Comparison of ENCODE assay signal across 8 cellular contexts in the genomic region with DNA sequence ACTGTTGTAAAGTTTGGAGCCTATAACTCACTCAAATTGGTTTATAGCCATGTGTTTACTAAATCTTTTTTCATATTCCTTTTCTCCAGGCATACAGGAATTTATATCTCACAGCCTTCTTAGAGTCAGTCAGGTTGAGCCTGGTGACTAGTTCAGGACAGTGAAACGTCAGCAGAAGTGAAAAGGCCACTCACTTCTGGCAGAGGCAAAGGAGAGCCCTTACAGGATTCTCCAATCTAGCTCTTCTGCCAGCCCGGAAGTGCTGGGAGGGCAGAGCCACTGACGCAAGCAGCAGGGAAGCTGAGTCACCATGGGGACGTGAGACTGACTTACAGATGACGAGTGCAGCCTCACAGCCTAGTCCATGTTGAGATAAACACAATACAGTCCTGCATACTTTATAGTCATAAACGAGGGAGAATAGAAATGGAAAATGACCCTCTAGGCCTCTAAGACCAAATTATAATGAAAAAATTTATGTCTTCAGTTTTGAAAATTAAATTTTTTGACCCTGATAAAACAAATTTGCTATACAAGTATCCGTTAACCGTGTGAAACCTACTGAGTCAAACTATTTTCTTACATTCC. TPM values are rescaled to one million over a fixed set of nuclear protein-coding genes. Genes with fewer than 3 reads are reported as not detected.
DNase-seq lines count a peak whose midpoint lies in the region; ATAC-seq and TF ChIP-seq lines count a peak whose summit lies in the region.

No MANE protein-coding gene starts in this region.

- H3K27me3 ChIP-seq in heart right ventricle (no peaks in the 10 kb centered on the region), upper lobe of right lung (no peaks in the 10 kb centered on the region)

- no peaks in the 10 kb centered on the region for H3K27me3 Mint-ChIP-seq in progenitor cell of endocrine pancreas

- intact Hi-C loops in heart right ventricle (cut with DNase I): loop anchor here in 7 of 10 donors (1.0 to 10.0 kb wide), 6 partner anchors 103 to 239 kb away; partner anchors contain the start of genes SRSF3 (in 3 of the 7) and STK38 (in 2 of the 7)
- intact Hi-C loops in upper lobe of right lung (cut with DNase I): no loop called here

- peak overlapping the region; percentile 43 for H3K4me3 Mint-ChIP-seq in progenitor cell of endocrine pancreas (ENCODE audit: low read depth)

- H3K9me3 ChIP-seq in ES-I3 (ENCODE audit: control insufficient read depth, insufficient read depth, low read length): no peaks in the 10 kb centered on the region
- no peaks in the 10 kb centered on the region for H3K9me3 ChIP-seq in heart right ventricle
- H3K9me3 ChIP-seq in upper lobe of right lung: no peaks in the 10 kb centered on the region

- DNase-seq in HFF-Myc (ENCODE audit: extremely low read depth, low read depth): peak; percentile 94
- peak; percentile 84 to 95 (median 84) for DNase-seq in NCI-H1417 (lab: John Stamatoyannopoulos, UW)
- peak; percentile 81 for DNase-seq in T follicular helper cell (ENCODE audit: low read depth)
- peak; percentile 96 for DNase-seq in amniotic epithelial cell (ENCODE audit: low read depth)
- peak; percentile 87 to 96 for DNase-seq in heart right ventricle
- DNase-seq in progenitor cell of endocrine pancreas (ENCODE audit: low spot score, unreplicated experiment): peak; percentile 15
- peak; percentile 93 for DNase-seq in upper lobe of right lung

- peak overlapping the region; percentile 23; the same call in 1 of the 2 replicates for H3K9ac ChIP-seq in ES-I3 (ENCODE audit: low read depth, low read length)

- peak overlapping the region; percentile 96 for H3K27ac Mint-ChIP-seq in progenitor cell of endocrine pancreas

- H3K4me1 Mint-ChIP-seq in progenitor cell of endocrine pancreas (ENCODE audit: low read depth): peaks cover 30% of the 10 kb centered on the region

- no peak overlapping the region for H3K4me3 ChIP-seq in HFF-Myc (replicated peaks; ENCODE audit: low read depth, low read length)
- peak overlapping the region in 2 of 10 donors; percentile 76 for H3K4me3 ChIP-seq in heart right ventricle
- H3K4me3 ChIP-seq in upper lobe of right lung: no peak overlapping the region

- H3K36me3 ChIP-seq in ES-I3 (ENCODE audit: insufficient read depth, low read length) (no peaks in the 10 kb centered on the region), heart right ventricle (no peaks in the 10 kb centered on the region), upper lobe of right lung (no peaks in the 10 kb centered on the region)

- H3K27ac ChIP-seq in heart right ventricle (peak overlapping the region; percentile 57 to 100 (median 98)), upper lobe of right lung (peak overlapping the region; percentile 94)

- 19 to 20% methylated on average over 8 of the region's 8 CpGs for WGBS in heart right ventricle, 2 donors

- ATAC-seq in heart right ventricle (peak; percentile 85 to 96 (median 95)), upper lobe of right lung (peak; percentile 91)

- H3K4me1 ChIP-seq in ES-I3 (ENCODE audit: insufficient read depth, low read length): peaks cover 13% of the 10 kb centered on the region
- peaks cover 8 to 48% (median 38%) of the 10 kb centered on the region in 9 donors for H3K4me1 ChIP-seq in heart right ventricle
- peaks cover 42% of the 10 kb centered on the region for H3K4me1 ChIP-seq in upper lobe of right lung

- H3K36me3 Mint-ChIP-seq in progenitor cell of endocrine pancreas (ENCODE audit: insufficient read depth): peaks cover 5% of the 10 kb centered on the region

- TF ChIP-seq CTCF in HFF-Myc (IDR thresholded peaks at IDR 0.05; ENCODE audit: low read depth, low read length, missing control alignments): no peak
- TF ChIP-seq CTCF in heart right ventricle (IDR thresholded peaks at IDR 0.05): no peak
- no peak for TF ChIP-seq CTCF in progenitor cell of endocrine pancreas (IDR thresholded peaks at IDR 0.05; ENCODE audit: unreplicated experiment)
- TF ChIP-seq CTCF in upper lobe of right lung (IDR thresholded peaks at IDR 0.05): no peak

- H3K9me3 Mint-ChIP-seq in progenitor cell of endocrine pancreas (ENCODE audit: low read depth): no peaks in the 10 kb centered on the region

RNA-seq across cellular contexts. Expression of gene PXT1, which starts 1.3 kb away (rescaled TPM):
- total RNA-seq in heart right ventricle (under 1 TPM in 5 of 10 donors, not detected in 5; 0.18 to 0.34 (median 0.23) TPM), progenitor cell of endocrine pancreas (not detected in 2 replicates), upper lobe of right lung (not detected)
- polyA plus RNA-seq in heart right ventricle: under 1 TPM; 0.15 to 0.26 TPM

RNA-seq across cellular contexts. Expression of gene KCTD20, which starts 1.4 kb away (rescaled TPM):
- total RNA-seq in heart right ventricle (10 to 100 TPM; 21.4 to 36.6 (median 26.1) TPM), progenitor cell of endocrine pancreas (26.3 and 27.0 TPM in 2 replicates), upper lobe of right lung (37.6 TPM)
- 10 to 100 TPM in 1 of 2 donors, 1 to 10 TPM in 1; 8.9 to 13.4 TPM for polyA plus RNA-seq in heart right ventricle

RNA-seq across cellular contexts. Expression of gene ETV7, which starts 53.9 kb away (rescaled TPM):
- total RNA-seq in heart right ventricle (1 to 10 TPM in 1 of 10 donors, under 1 TPM in 4, not detected in 5; 0.15 to 5.9 (median 0.17) TPM), progenitor cell of endocrine pancreas (not detected in 2 replicates), upper lobe of right lung (6.3 TPM)
- polyA plus RNA-seq in heart right ventricle: under 1 TPM; 0.10 to 0.22 TPM

Comparison
In these comparisons a context has a peak if more than half of its experiments do, and no peak if none do; other contexts are left out.
1. DNase-seq: peak in every context shown above with its lines; median percentile 96 in amniotic epithelial cell; 94 in HFF-Myc; 93 in upper lobe of right lung; 92 in heart right ventricle; 84 in NCI-H1417; 81 in T follicular helper cell; 15 in progenitor cell of endocrine pancreas.